8 cellular contexts compared by ENCODE assay signal in the genomic region with DNA sequence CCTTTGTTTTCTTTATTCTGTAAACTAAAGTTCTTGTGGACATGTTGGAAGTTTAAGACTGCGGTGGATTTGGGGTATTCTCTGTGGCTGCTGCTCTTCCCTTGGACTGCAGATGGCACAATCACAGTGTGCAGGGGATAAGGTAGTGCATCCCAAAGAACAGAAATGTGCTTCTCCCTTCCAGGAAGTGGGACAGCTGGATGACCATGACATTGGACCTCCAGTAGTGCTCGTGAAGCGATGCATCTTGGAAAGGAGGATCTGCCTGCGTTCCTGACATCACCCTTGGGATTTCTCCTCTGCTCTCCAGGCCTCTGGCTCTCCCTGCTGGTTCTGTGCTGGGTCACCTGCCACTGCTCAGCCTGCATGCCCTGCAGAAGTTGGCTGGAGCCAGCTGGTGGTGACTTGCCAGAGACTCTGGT.
DNase-seq lines count a peak whose midpoint lies in the region; TF ChIP-seq lines count a peak whose summit lies in the region.

No MANE protein-coding gene starts in this region.

- no peaks in the 10 kb centered on the region for H3K36me3 ChIP-seq in BE2C

- no peaks in the 10 kb centered on the region for H3K4me1 ChIP-seq in BE2C

- no peaks in the 10 kb centered on the region for H3K27me3 Mint-ChIP-seq in activated T-helper 2 cell treated with anti-CD3 and anti-CD28 coated beads, Interferon-gamma antibody, Interleukin-2, Interleukin-4, amounts not matched to agents 10 μg/mL and 5 μg/mL and 100 μg/mL, durations not matched to agents 14 hours and 24 hours and 36 hours (ENCODE audit: low read depth)
- peaks cover 12% of the 10 kb centered on the region for H3K27me3 Mint-ChIP-seq in activated naive CD8-positive, alpha-beta T cell treated with anti-CD3 and anti-CD28 coated beads for 36 hours

- TF ChIP-seq RAD21 in Ishikawa (IDR thresholded peaks at IDR 0.05; ENCODE audit: low read depth): peak; percentile 34

- no peak overlapping the region for H3K27ac Mint-ChIP-seq in activated T-helper 2 cell treated with anti-CD3 and anti-CD28 coated beads, Interferon-gamma antibody, Interleukin-2, Interleukin-4, amounts not matched to agents 10 μg/mL and 5 μg/mL and 100 μg/mL, durations not matched to agents 14 hours and 24 hours and 36 hours
- no peak overlapping the region for H3K27ac Mint-ChIP-seq in activated naive CD8-positive, alpha-beta T cell treated with anti-CD3 and anti-CD28 coated beads for 36 hours

- H3K4me3 Mint-ChIP-seq in activated T-helper 2 cell treated with anti-CD3 and anti-CD28 coated beads, Interferon-gamma antibody, Interleukin-2, Interleukin-4, amounts not matched to agents 10 μg/mL and 5 μg/mL and 100 μg/mL, durations not matched to agents 14 hours and 24 hours and 36 hours (ENCODE audit: low read depth): no peak overlapping the region
- H3K4me3 Mint-ChIP-seq in activated naive CD8-positive, alpha-beta T cell treated with anti-CD3 and anti-CD28 coated beads for 36 hours: no peak overlapping the region

- no peaks in the 10 kb centered on the region for H3K9me3 ChIP-seq in BE2C

- intact Hi-C loops in activated T-helper 2 cell treated with anti-CD3 and anti-CD28 coated beads, Interferon-gamma antibody, Interleukin-2, Interleukin-4, amounts not matched to agents 10 μg/mL and 5 μg/mL and 100 μg/mL, durations not matched to agents 14 hours and 24 hours and 36 hours (cut with micrococcal nuclease): loop anchor here (10.0 kb wide), 1 partner anchor 1838 kb away; a partner anchor contains a TSS

- TF ChIP-seq EP300 in Ishikawa (IDR thresholded peaks at IDR 0.05; ENCODE audit: borderline replicate concordance): no peak

- TF ChIP-seq CTCF in BE2C (IDR thresholded peaks at IDR 0.05; ENCODE audit: low read depth, low read length): peak; percentile 51

- H3K36me3 Mint-ChIP-seq in activated T-helper 2 cell treated with anti-CD3 and anti-CD28 coated beads, Interferon-gamma antibody, Interleukin-2, Interleukin-4, amounts not matched to agents 10 μg/mL and 5 μg/mL and 100 μg/mL, durations not matched to agents 14 hours and 24 hours and 36 hours (ENCODE audit: low read depth): no peaks in the 10 kb centered on the region
- H3K36me3 Mint-ChIP-seq in activated naive CD8-positive, alpha-beta T cell treated with anti-CD3 and anti-CD28 coated beads for 36 hours: no peaks in the 10 kb centered on the region

- no peaks in the 10 kb centered on the region for H3K9me3 Mint-ChIP-seq in activated T-helper 2 cell treated with anti-CD3 and anti-CD28 coated beads, Interferon-gamma antibody, Interleukin-2, Interleukin-4, amounts not matched to agents 10 μg/mL and 5 μg/mL and 100 μg/mL, durations not matched to agents 14 hours and 24 hours and 36 hours
- H3K9me3 Mint-ChIP-seq in activated naive CD8-positive, alpha-beta T cell treated with anti-CD3 and anti-CD28 coated beads for 36 hours: no peaks in the 10 kb centered on the region

- H3K4me3 ChIP-seq in BE2C (ENCODE audit: low read depth, low read length): no peak overlapping the region

- H3K4me1 Mint-ChIP-seq in activated T-helper 2 cell treated with anti-CD3 and anti-CD28 coated beads, Interferon-gamma antibody, Interleukin-2, Interleukin-4, amounts not matched to agents 10 μg/mL and 5 μg/mL and 100 μg/mL, durations not matched to agents 14 hours and 24 hours and 36 hours (ENCODE audit: low read depth): no peaks in the 10 kb centered on the region
- H3K4me1 Mint-ChIP-seq in activated naive CD8-positive, alpha-beta T cell treated with anti-CD3 and anti-CD28 coated beads for 36 hours: no peaks in the 10 kb centered on the region

- DNase-seq in BE2C (no peak), amniotic epithelial cell (ENCODE audit: low read depth) (peak; percentile 22), islet precursor cell (peak; percentile 59), NCI-H146 (lab: John Stamatoyannopoulos, UW) (no peak)
- DNase-seq in activated T-helper 2 cell treated with anti-CD3 and anti-CD28 coated beads, Interferon-gamma antibody, Interleukin-2, Interleukin-4, amounts not matched to agents 10 μg/mL and 5 μg/mL and 100 μg/mL, durations not matched to agents 14 hours and 24 hours and 36 hours (ENCODE audit: low spot score): no peak
- no peak for DNase-seq in activated CD4-positive, alpha-beta T cell treated with anti-CD3 and anti-CD28 coated beads, Interleukin-2, amount 50 U/mL, for 4 hours
- no peak for DNase-seq in activated naive CD8-positive, alpha-beta T cell treated with anti-CD3 and anti-CD28 coated beads for 36 hours

- H3K27me3 ChIP-seq in BE2C: peaks cover 26% of the 10 kb centered on the region

TF ChIP-seq in Ishikawa, 13 proteins besides CTCF, POLR2A, EP300 and RAD21:
- no peak for TF ChIP-seq CREB1 (IDR thresholded peaks at IDR 0.05; ENCODE audit: low read depth)
- TF ChIP-seq TEAD4 (IDR thresholded peaks at IDR 0.05): no peak
- no peak for TF ChIP-seq TCF12 (IDR thresholded peaks at IDR 0.05; ENCODE audit: low read depth)
- TF ChIP-seq, protein P1, sequence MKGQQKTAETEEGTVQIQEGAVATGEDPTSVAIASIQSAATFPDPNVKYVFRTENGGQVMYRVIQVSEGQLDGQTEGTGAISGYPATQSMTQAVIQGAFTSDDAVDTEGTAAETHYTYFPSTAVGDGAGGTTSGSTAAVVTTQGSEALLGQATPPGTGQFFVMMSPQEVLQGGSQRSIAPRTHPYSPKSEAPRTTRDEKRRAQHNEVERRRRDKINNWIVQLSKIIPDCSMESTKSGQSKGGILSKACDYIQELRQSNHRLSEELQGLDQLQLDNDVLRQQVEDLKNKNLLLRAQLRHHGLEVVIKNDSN (IDR thresholded peaks at IDR 0.05): no peak
- no peak for TF ChIP-seq YY1 (IDR thresholded peaks at IDR 0.05; ENCODE audit: low read depth)
- no peak for TF ChIP-seq TAF1 (IDR thresholded peaks at IDR 0.05; ENCODE audit: low read depth)

Comparison
In these comparisons a context has a peak if more than half of its experiments do, and no peak if none do; other contexts are left out.
1. DNase-seq: peak in amniotic epithelial cell (single experiment) and islet precursor cell (single experiment); none in BE2C (single experiment), activated T-helper 2 cell treated with anti-CD3 and anti-CD28 coated beads, Interferon-gamma antibody, Interleukin-2, Interleukin-4, amounts not matched to agents 10 μg/mL and 5 μg/mL and 100 μg/mL, durations not matched to agents 14 hours and 24 hours and 36 hours (single experiment), NCI-H146 (single experiment), activated CD4-positive, alpha-beta T cell treated with anti-CD3 and anti-CD28 coated beads, Interleukin-2, amount 50 U/mL, for 4 hours (0 of 2) and activated naive CD8-positive, alpha-beta T cell treated with anti-CD3 and anti-CD28 coated beads for 36 hours (single experiment).